In the genomic region with DNA sequence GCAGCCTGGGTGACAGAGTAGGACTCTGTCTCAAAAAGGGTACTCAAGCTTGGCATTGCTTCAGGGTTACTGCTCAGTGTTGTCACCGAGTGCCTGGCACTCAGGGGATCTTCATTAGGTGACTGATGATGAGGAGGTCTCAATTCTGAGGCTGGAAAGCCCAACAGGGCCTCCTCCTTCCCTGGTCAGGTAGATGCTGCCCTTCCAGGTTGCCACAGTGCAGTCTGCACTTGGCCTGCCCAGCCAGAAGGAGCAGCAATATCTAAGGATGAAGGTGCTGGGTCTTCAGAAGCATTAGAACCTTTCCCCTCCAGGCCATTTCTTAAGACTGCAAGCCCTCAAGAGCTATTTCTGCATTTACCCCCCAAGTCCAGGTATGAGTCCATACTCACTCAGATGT, we compare ENCODE assay signal across 33 cellular contexts. TPM values are rescaled to one million over a fixed set of nuclear protein-coding genes. Genes with fewer than 3 reads are reported as not detected.
"Had no signal": no experiment of that assay in that cellular context is flagged by ENCODE, and none has a peak within 500 bp of the region (broad histone marks: within the 10 kb centered on the region; RNA-seq: fewer than 3 reads in every experiment).

No MANE protein-coding gene starts in this region.

- H3K9me3 ChIP-seq: ascending aorta, body of pancreas, SJCRH30 had no signal

- H3K4me1 Mint-ChIP-seq: activated CD4-positive, alpha-beta T cell treated with anti-CD3 and anti-CD28 coated beads, Interleukin-2, amount 10 ng/mL, durations not matched to agents 24 days and 14 days; activated naive CD4-positive, alpha-beta T cell treated with anti-CD3 and anti-CD28 coated beads, Interleukin-2, amount 50 U/mL, for 24 hours; activated naive CD8-positive, alpha-beta T cell treated with anti-CD3 and anti-CD28 coated beads, Interleukin-2, amount 10 ng/mL, durations not matched to agents 7 days and 5 days had no signal

- DNase-seq: activated CD4-positive, alpha-beta T cell treated with anti-CD3 and anti-CD28 coated beads, Interleukin-2, amount 10 ng/mL, durations not matched to agents 24 days and 14 days; activated CD4-positive, alpha-beta T cell treated with anti-CD3 and anti-CD28 coated beads, Interleukin-2, amount 50 U/mL, for 4 hours; activated CD8-positive, alpha-beta T cell treated with anti-CD3 and anti-CD28 coated beads, Interleukin-2, amount 10 ng/mL, durations not matched to agents 7 days and 5 days; activated gamma-delta T cell; activated naive CD4-positive, alpha-beta T cell treated with Interleukin-2 at 50 U/mL for 16 hours; activated naive CD8-positive, alpha-beta T cell treated with anti-CD3 and anti-CD28 coated beads, Interleukin-2, amount 10 ng/mL, durations not matched to agents 7 days and 5 days; activated T-cell treated with anti-CD3 and anti-CD28 coated beads, Interleukin-2, amount 50 U/mL, for 24 hours; amygdala; body of pancreas; Karpas-422; NCI-H1105; NCI-H1417 treated with DMSO at 0.1 percent for 48 hours; NCI-H1930; NCI-H2081 treated with DMSO at 0.1 percent for 48 hours; NCI-H345; NCI-H524 treated with DMSO at 0.1 percent for 48 hours; NCI-H748 treated with DMSO at 0.1 percent for 48 hours; NK-92 treated with Interleukin-12 subunit alpha and Interleukin-12 subunit beta, amount 100 ng/mL, for 24 hours; PC-3; SHP77; SW 1271; T-helper 1 cell; T-helper 2 cell; T-helper 9 cell; WERI-Rb-1 had no signal

- H3K27ac Mint-ChIP-seq: activated CD4-positive, alpha-beta T cell treated with anti-CD3 and anti-CD28 coated beads, Interleukin-2, amount 10 ng/mL, durations not matched to agents 24 days and 14 days; activated CD8-positive, alpha-beta T cell treated with anti-CD3 and anti-CD28 coated beads, Interleukin-2, amount 10 ng/mL, durations not matched to agents 7 days and 5 days; activated naive CD4-positive, alpha-beta T cell treated with anti-CD3 and anti-CD28 coated beads, Interleukin-2, amount 50 U/mL, for 24 hours; activated naive CD8-positive, alpha-beta T cell treated with anti-CD3 and anti-CD28 coated beads, Interleukin-2, amount 10 ng/mL, durations not matched to agents 7 days and 5 days; activated T-cell treated with anti-CD3 and anti-CD28 coated beads, Interleukin-2, amount 50 U/mL, for 24 hours; activated T-helper 2 cell treated with anti-CD3 and anti-CD28 coated beads, Interferon-gamma antibody, Interleukin-2, Interleukin-4, amounts not matched to agents 10 μg/mL and 5 μg/mL and 100 μg/mL, durations not matched to agents 14 hours and 24 hours and 36 hours had no signal

- H3K4me3 ChIP-seq: ascending aorta, body of pancreas, breast epithelium, SJCRH30, SK-N-MC had no signal

- H3K27me3 Mint-ChIP-seq: activated CD4-positive, alpha-beta T cell treated with anti-CD3 and anti-CD28 coated beads, Interleukin-2, amount 10 ng/mL, durations not matched to agents 24 days and 14 days; activated naive CD4-positive, alpha-beta T cell treated with anti-CD3 and anti-CD28 coated beads, Interleukin-2, amount 50 U/mL, for 24 hours; activated naive CD8-positive, alpha-beta T cell treated with anti-CD3 and anti-CD28 coated beads, Interleukin-2, amount 10 ng/mL, durations not matched to agents 7 days and 5 days; activated T-cell treated with anti-CD3 and anti-CD28 coated beads, Interleukin-2, amount 50 U/mL, for 24 hours had no signal

- H3K4me3 Mint-ChIP-seq: activated CD4-positive, alpha-beta T cell treated with anti-CD3 and anti-CD28 coated beads, Interleukin-2, amount 10 ng/mL, durations not matched to agents 24 days and 14 days; activated CD8-positive, alpha-beta T cell treated with anti-CD3 and anti-CD28 coated beads, Interleukin-2, amount 10 ng/mL, durations not matched to agents 7 days and 5 days; activated naive CD4-positive, alpha-beta T cell treated with anti-CD3 and anti-CD28 coated beads, Interleukin-2, amount 50 U/mL, for 24 hours; activated naive CD8-positive, alpha-beta T cell treated with anti-CD3 and anti-CD28 coated beads, Interleukin-2, amount 10 ng/mL, durations not matched to agents 7 days and 5 days; activated T-cell treated with anti-CD3 and anti-CD28 coated beads, Interleukin-2, amount 50 U/mL, for 24 hours had no signal

- H3K27ac ChIP-seq: ascending aorta, body of pancreas, breast epithelium, SJCRH30, SK-N-MC, WERI-Rb-1 had no signal

- H3K27me3 ChIP-seq: ascending aorta, body of pancreas, breast epithelium, SJCRH30 had no signal

- H3K4me1 ChIP-seq: body of pancreas, breast epithelium had no signal

- ATAC-seq: activated CD8-positive, alpha-beta T cell treated with anti-CD3 and anti-CD28 coated beads, Interleukin-2, amount 10 ng/mL, durations not matched to agents 7 days and 5 days; body of pancreas; PC-3 had no signal

RNA-seq across cellular contexts. Expression of gene PGPEP1L, which starts 42.0 kb away (rescaled TPM):
- total RNA-seq: activated CD4-positive, alpha-beta T cell treated with anti-CD3 and anti-CD28 coated beads, Interleukin-2, amount 10 ng/mL, durations not matched to agents 24 days and 14 days; activated CD8-positive, alpha-beta T cell treated with anti-CD3 and anti-CD28 coated beads, Interleukin-2, amount 10 ng/mL, durations not matched to agents 7 days and 5 days; activated naive CD8-positive, alpha-beta T cell treated with anti-CD3 and anti-CD28 coated beads, Interleukin-2, amount 10 ng/mL, durations not matched to agents 7 days and 5 days; activated T-helper 2 cell treated with anti-CD3 and anti-CD28 coated beads, Interferon-gamma antibody, Interleukin-2, Interleukin-4, amounts not matched to agents 10 μg/mL and 5 μg/mL and 100 μg/mL, durations not matched to agents 14 hours and 24 hours and 36 hours; ascending aorta; body of pancreas; breast epithelium; MCF 10A; NCI-H460; PC-3; SJCRH30 had no signal
